Comparison of ENCODE assay signal across 8 cellular contexts in genomic region chr18:9474983-9475642, GRCh38. TPM values are rescaled to one million over a fixed set of nuclear protein-coding genes. Genes with fewer than 3 reads are reported as not detected.
DNase-seq lines count a peak whose midpoint lies in the region; ATAC-seq, FAIRE-seq and TF ChIP-seq lines count a peak whose summit lies in the region.

Gene RALBP1 (plus strand): TSS chr18:9475513. CDS start chr18:9513046, 37,533 bp downstream.

- H3K4me1 ChIP-seq in BE2C, result no peaks in the 10 kb centered on the region

- H3K9me3 ChIP-seq in BE2C, result no peaks in the 10 kb centered on the region

- peak; percentile 92 for ATAC-seq in HG03457 (IDR thresholded peaks at IDR 0.05; ENCODE audit: unreplicated experiment)

- DNase-seq in BE2C, result peak; percentile 95
- DNase-seq in GM19239 (ENCODE audit: insufficient read length, low spot score), result peak; percentile 96
- peak; percentile 95 to 98 for DNase-seq in NCI-H524 (lab: John Stamatoyannopoulos, UW)
- DNase-seq in activated CD4-positive, alpha-beta T cell treated with anti-CD3 and anti-CD28 coated beads for 48 hours, result peak; percentile 98
- peak; percentile 99 for DNase-seq in kidney glomerular epithelial cell (lab: John Stamatoyannopoulos, UW)
- DNase-seq in stimulated activated CD4-positive, alpha-beta T cell treated with anti-CD3 and anti-CD28 coated beads, Interleukin-1b, Interleukin-23, amount 100 ng/mL, for 1 hour (ENCODE audit: low read depth in 2 of 2), result peak; percentile 90 to 95

- H3K36me3 ChIP-seq in BE2C, result no peaks in the 10 kb centered on the region

- peak within 1 kb of the TSS; percentile 72 for H3K4me3 ChIP-seq in BE2C (ENCODE audit: low read depth, low read length)

- peak; percentile 100 for FAIRE-seq in GM19239 (lab: Jason Lieb, UNC)
- peak; percentile 45 for FAIRE-seq in colon (lab: Jason Lieb, UNC)

- H3K27me3 ChIP-seq in BE2C, result no peaks in the 10 kb centered on the region

- no peak for TF ChIP-seq CTCF in BE2C (IDR thresholded peaks at IDR 0.05; ENCODE audit: low read depth, low read length)

RNA-seq across cellular contexts. Expression of gene RALBP1, which starts in this region (rescaled TPM):
- polyA plus RNA-seq in BE2C (2012; ENCODE audit: insufficient read depth, insufficient read length, low read depth), result 31.7 TPM

Comparison
In these comparisons a context has a peak if more than half of its experiments do, and no peak if none do; other contexts are left out.
1. Peak in every context shown above with its lines: DNase-seq, ATAC-seq and H3K4me3 ChIP-seq.